In the genomic region with DNA sequence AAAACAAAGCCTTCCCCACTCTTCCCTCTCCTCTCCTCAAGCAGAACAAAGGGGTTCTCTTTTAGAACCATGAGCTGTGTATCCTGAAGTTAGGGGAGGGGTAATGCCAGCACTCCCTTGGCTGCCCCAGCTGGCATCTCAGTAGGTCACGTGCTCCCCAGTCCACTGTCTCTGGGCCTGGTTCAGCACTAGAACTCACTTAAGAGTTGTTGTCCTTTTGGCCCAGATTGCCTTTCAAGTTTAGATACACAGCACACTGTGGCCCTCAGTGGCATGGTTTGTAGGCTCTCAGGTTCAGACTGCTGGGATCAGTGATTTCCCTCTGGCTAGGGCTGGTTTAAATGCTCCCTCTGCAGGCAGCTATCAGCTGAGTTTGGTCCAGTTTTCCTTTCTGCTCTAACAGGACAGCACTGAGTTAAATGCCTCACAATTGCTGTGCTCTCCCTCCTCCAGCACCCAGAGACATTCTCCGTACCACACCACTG, we compare ENCODE assay signal across 15 cellular contexts.
A peak's percentile ranks its signal among the peaks of the same experiment; 100 is the strongest.
DNase-seq lines count a peak whose midpoint lies in the region; ATAC-seq and TF ChIP-seq lines count a peak whose summit lies in the region.
"Had no signal": no experiment of that assay in that cellular context is flagged by ENCODE, and none has a peak within 500 bp of the region (broad histone marks: within the 10 kb centered on the region; RNA-seq: fewer than 3 reads in every experiment).

No MANE protein-coding gene starts in this region.

- H3K27me3 Mint-ChIP-seq in activated T-cell treated with anti-CD3 and anti-CD28 coated beads, Interleukin-2, amount 50 U/mL, for 72 hours (ENCODE audit: low read depth): peaks cover 13% of the 10 kb centered on the region

- TF ChIP-seq CTCF in mucosa of descending colon (IDR thresholded peaks at IDR 0.05) (no peak), prostate gland (IDR thresholded peaks at IDR 0.05) (peak in 1 of 4 experiments; percentile 10)

- H3K4me1 ChIP-seq in mucosa of descending colon (ENCODE audit: low read depth) (no peaks in the 10 kb centered on the region), prostate gland (replicated peaks) (no peaks in the 10 kb centered on the region)

- ATAC-seq in mucosa of descending colon: peak; percentile 9
- no peak for ATAC-seq in activated T-cell treated with anti-CD3 and anti-CD28 coated beads, Interleukin-2, amount 50 U/mL, for 72 hours (replicated peaks in 1 of 2)
- ATAC-seq: CD8-positive, alpha-beta T cell had no signal

- no peak overlapping the region for H3K27ac ChIP-seq in prostate gland
- H3K27ac ChIP-seq: neutrophil had no signal

- H3K36me3 Mint-ChIP-seq in activated T-cell treated with anti-CD3 and anti-CD28 coated beads, Interleukin-2, amount 50 U/mL, for 72 hours (ENCODE audit: insufficient read depth in 2 of 2): no peaks in the 10 kb centered on the region
- H3K36me3 Mint-ChIP-seq: CD8-positive, alpha-beta T cell had no signal

- no peak overlapping the region for H3K27ac Mint-ChIP-seq in activated T-cell treated with anti-CD3 and anti-CD28 coated beads, Interleukin-2, amount 50 U/mL, for 72 hours
- H3K27ac Mint-ChIP-seq: CD8-positive, alpha-beta T cell had no signal

- H3K36me3 ChIP-seq in mucosa of descending colon (ENCODE audit: low read depth) (no peaks in the 10 kb centered on the region), prostate gland (no peaks in the 10 kb centered on the region)
- H3K36me3 ChIP-seq: neutrophil had no signal

- intact Hi-C loops in mucosa of descending colon (cut with DNase I, micrococcal nuclease): no loop called here
- intact Hi-C loops in prostate gland (cut with DNase I): no loop called here

- DNase-seq in ELF-1 (ENCODE audit: low read depth, low spot score) (peak; percentile 75), RPMI7951 (ENCODE audit: low read depth) (peak; percentile 7), globus pallidus (ENCODE audit: low spot score) (peak; percentile 21), mucosa of descending colon (peak in 1 of 3 donors; percentile 36), SK-N-DZ (ENCODE audit: low spot score) (no peak), prostate gland (ENCODE audit: low spot score) (no peak)
- DNase-seq in stimulated activated CD4-positive, alpha-beta T cell treated with anti-CD3 and anti-CD28 coated beads, Interleukin-4, amount 100 ng/mL, for 24 hours: no peak
- no peak for DNase-seq in activated T-cell treated with anti-CD3 and anti-CD28 coated beads, Interleukin-2, amount 50 U/mL, for 72 hours
- DNase-seq: activated CD8-positive, alpha-beta memory T cell treated with anti-CD3 and anti-CD28 coated beads, Interleukin-2, amount 50 U/mL, for 48 hours; CD8-positive, alpha-beta T cell; MM.1S; NCI-H446; SHP77; stimulated activated naive CD4-positive, alpha-beta T cell had no signal

- no peaks in the 10 kb centered on the region for H3K4me1 Mint-ChIP-seq in activated T-cell treated with anti-CD3 and anti-CD28 coated beads, Interleukin-2, amount 50 U/mL, for 72 hours (ENCODE audit: low read depth)

- WGBS in prostate gland: 48% methylated on average over 2 of the region's 2 CpGs

- H3K4me3 Mint-ChIP-seq in activated T-cell treated with anti-CD3 and anti-CD28 coated beads, Interleukin-2, amount 50 U/mL, for 72 hours: no peak overlapping the region
- H3K4me3 Mint-ChIP-seq: CD8-positive, alpha-beta T cell had no signal

- H3K4me3 ChIP-seq in mucosa of descending colon: no peak overlapping the region
- no peak overlapping the region for H3K4me3 ChIP-seq in prostate gland

- peaks cover 2 to 5% of the 10 kb centered on the region in 2 donors for H3K9me3 Mint-ChIP-seq in activated T-cell treated with anti-CD3 and anti-CD28 coated beads, Interleukin-2, amount 50 U/mL, for 72 hours

- TF ChIP-seq POLR2A in prostate gland (IDR thresholded peaks at IDR 0.05): no peak

- H3K27me3 ChIP-seq in prostate gland (replicated peaks; ENCODE audit: insufficient read depth): no peaks in the 10 kb centered on the region
- H3K27me3 ChIP-seq: neutrophil had no signal

- H3K9me3 ChIP-seq in mucosa of descending colon (no peaks in the 10 kb centered on the region), prostate gland (no peaks in the 10 kb centered on the region)
- H3K9me3 ChIP-seq: neutrophil had no signal

Comparison
In these comparisons a context has a peak if more than half of its experiments do, and no peak if none do; other contexts are left out.
1. DNase-seq: peak in ELF-1 (single experiment), RPMI7951 (single experiment) and globus pallidus (single experiment); none in stimulated activated CD4-positive, alpha-beta T cell treated with anti-CD3 and anti-CD28 coated beads, Interleukin-4, amount 100 ng/mL, for 24 hours (single experiment), activated T-cell treated with anti-CD3 and anti-CD28 coated beads, Interleukin-2, amount 50 U/mL, for 72 hours (0 of 2), SK-N-DZ (single experiment) and prostate gland (single experiment).